8 cellular contexts compared by ENCODE assay signal in genomic region chr12:75816892-75817291, GRCh38.
DNase-seq lines count a peak whose midpoint lies in the region; ATAC-seq and TF ChIP-seq lines count a peak whose summit lies in the region.
"Had no signal": no experiment of that assay in that cellular context is flagged by ENCODE, and none has a peak within 500 bp of the region (broad histone marks: within the 10 kb centered on the region; RNA-seq: fewer than 3 reads in every experiment).

No MANE protein-coding gene starts in this region.

- peaks cover 9% of the 10 kb centered on the region for H3K4me1 Mint-ChIP-seq in activated CD8-positive, alpha-beta T cell treated with anti-CD3 and anti-CD28 coated beads, Interleukin-2, amount 10 ng/mL, durations not matched to agents 7 days and 5 days (ENCODE audit: low read depth)

- H3K9me3 ChIP-seq in Peyer's patch: no peaks in the 10 kb centered on the region
- H3K9me3 ChIP-seq: right atrium auricular region had no signal

- H3K36me3 Mint-ChIP-seq in activated CD8-positive, alpha-beta T cell treated with anti-CD3 and anti-CD28 coated beads, Interleukin-2, amount 10 ng/mL, durations not matched to agents 7 days and 5 days (ENCODE audit: low read depth): no peaks in the 10 kb centered on the region

- H3K27ac ChIP-seq in Peyer's patch: no peak overlapping the region
- H3K27ac ChIP-seq: right atrium auricular region had no signal

- H3K27ac Mint-ChIP-seq in activated CD8-positive, alpha-beta T cell treated with anti-CD3 and anti-CD28 coated beads, Interleukin-2, amount 10 ng/mL, durations not matched to agents 7 days and 5 days: no peak overlapping the region

- POLR2A ChIA-PET in activated CD8-positive, alpha-beta T cell treated with anti-CD3 and anti-CD28 coated beads, Interleukin-2, amount 10 ng/mL, durations not matched to agents 7 days and 5 days (lab: Charles Lee): interaction anchor here (1.3 to 1.4 kb wide), 2 partner anchors 214 to 305 kb away, joined by 4 to 11 read pairs; partner anchors contain the start of genes KRR1 and PHLDA1

- ATAC-seq in activated CD8-positive, alpha-beta T cell treated with anti-CD3 and anti-CD28 coated beads, Interleukin-2, amount 10 ng/mL, durations not matched to agents 7 days and 5 days: peak; percentile 78
- ATAC-seq in HG02678 (IDR thresholded peaks at IDR 0.05; ENCODE audit: unreplicated experiment): no peak

- TF ChIP-seq CTCF in Peyer's patch (IDR thresholded peaks at IDR 0.05): peak in 3 of 6 experiments; percentile 13 to 49 (median 33)

- no peaks in the 10 kb centered on the region for H3K36me3 ChIP-seq in Peyer's patch
- H3K36me3 ChIP-seq: right atrium auricular region had no signal

- H3K27me3 ChIP-seq in Peyer's patch: no peaks in the 10 kb centered on the region
- H3K27me3 ChIP-seq: right atrium auricular region had no signal

- no peak overlapping the region for H3K4me3 ChIP-seq in Peyer's patch
- H3K4me3 ChIP-seq: right atrium auricular region had no signal

- peak; percentile 72 for DNase-seq in EL
- peak; percentile 15 to 27 for DNase-seq in Kasumi-1 (lab: John Stamatoyannopoulos, UW)
- no peak for DNase-seq in activated CD8-positive, alpha-beta T cell treated with anti-CD3 and anti-CD28 coated beads, Interleukin-2, amount 10 ng/mL, durations not matched to agents 7 days and 5 days
- DNase-seq in lung microvascular endothelial cell (ENCODE audit: low read depth in 2 of 2): peak; percentile 83 to 92
- DNase-seq in Peyer's patch: no peak
- DNase-seq in NCI-H2227 treated with DMSO at 0.1 percent for 48 hours (lab: John Stamatoyannopoulos, UW): no peak

- no peaks in the 10 kb centered on the region for H3K9me3 Mint-ChIP-seq in activated CD8-positive, alpha-beta T cell treated with anti-CD3 and anti-CD28 coated beads, Interleukin-2, amount 10 ng/mL, durations not matched to agents 7 days and 5 days (ENCODE audit: insufficient read depth)

- TF ChIP-seq POLR2A in Peyer's patch (IDR thresholded peaks at IDR 0.05): no peak

- CTCF ChIA-PET in activated CD8-positive, alpha-beta T cell treated with anti-CD3 and anti-CD28 coated beads, Interleukin-2, amount 10 ng/mL, durations not matched to agents 7 days and 5 days (lab: Charles Lee): interaction anchor here (0.7 to 2.8 kb wide), 15 partner anchors 11 to 305 kb away, joined by 3 to 22 read pairs (median 3); partner anchors contain the start of genes KRR1 and PHLDA1

- no peak overlapping the region for H3K4me3 Mint-ChIP-seq in activated CD8-positive, alpha-beta T cell treated with anti-CD3 and anti-CD28 coated beads, Interleukin-2, amount 10 ng/mL, durations not matched to agents 7 days and 5 days

- H3K27me3 Mint-ChIP-seq in activated CD8-positive, alpha-beta T cell treated with anti-CD3 and anti-CD28 coated beads, Interleukin-2, amount 10 ng/mL, durations not matched to agents 7 days and 5 days (ENCODE audit: low read depth): peaks cover 13% of the 10 kb centered on the region

- H3K4me1 ChIP-seq in Peyer's patch: peaks cover 0 to 5% (median 0%) of the 10 kb centered on the region in 4 donors

Comparison
In these comparisons a context has a peak if more than half of its experiments do, and no peak if none do; other contexts are left out.
1. DNase-seq: peak in EL (single experiment), Kasumi-1 (2 of 2) and lung microvascular endothelial cell (2 of 2); none in activated CD8-positive, alpha-beta T cell treated with anti-CD3 and anti-CD28 coated beads, Interleukin-2, amount 10 ng/mL, durations not matched to agents 7 days and 5 days (single experiment), Peyer's patch (0 of 3) and NCI-H2227 treated with DMSO at 0.1 percent for 48 hours (single experiment).